Comparison of ENCODE assay signal across 1 cellular context in genomic region chr14:61468063-61468825, GRCh38.
TF ChIP-seq lines count a peak whose summit lies in the region.

No MANE protein-coding gene starts in this region.

TF ChIP-seq in SK-N-SH, 30 proteins besides CTCF, POLR2A, EP300 and RAD21 (continued from another document):
- TF ChIP-seq ZBTB33 (IDR thresholded peaks at IDR 0.05; ENCODE audit: borderline replicate concordance, low read depth) = no peak
- TF ChIP-seq POLR2AphosphoS5 (IDR thresholded peaks at IDR 0.05; ENCODE audit: low read depth, low read length) = no peak
- no peak for TF ChIP-seq RXRA (IDR thresholded peaks at IDR 0.05; ENCODE audit: borderline replicate concordance, low read depth)
- TF ChIP-seq IRF3 (IDR thresholded peaks at IDR 0.05; ENCODE audit: low read depth, low read length) = no peak
- TF ChIP-seq TAF1 (IDR thresholded peaks at IDR 0.05; ENCODE audit: borderline replicate concordance, low read depth, low read length) = no peak
- no peak for TF ChIP-seq TCF12 (IDR thresholded peaks at IDR 0.05)
- no peak for TF ChIP-seq ELF1 (IDR thresholded peaks at IDR 0.05)
- no peak for TF ChIP-seq FOXM1 (IDR thresholded peaks at IDR 0.05; ENCODE audit: low read depth)
TF ChIP-seq in SK-N-SH: peak in this region for 0.
